In genomic region chr19:42178791-42179500, GRCh38 we compare ENCODE assay signal across 11 cellular contexts. TPM values are rescaled to one million over a fixed set of nuclear protein-coding genes. Genes with fewer than 3 reads are reported as not detected.
DNase-seq lines count a peak whose midpoint lies in the region; ATAC-seq and TF ChIP-seq lines count a peak whose summit lies in the region.
"Had no signal": no experiment of that assay in that cellular context is flagged by ENCODE, and none has a peak within 500 bp of the region (broad histone marks: within the 10 kb centered on the region; RNA-seq: fewer than 3 reads in every experiment).

No MANE protein-coding gene starts in this region.

- no peak overlapping the region for H3K4me2 ChIP-seq in mesendoderm (ENCODE audit: low read length)

- no peak overlapping the region for H2AK5ac ChIP-seq in mesendoderm (ENCODE audit: low read length)

- H3K9me3 ChIP-seq in adipocyte (ENCODE audit: control insufficient read depth, low read length): no peaks in the 10 kb centered on the region
- H3K9me3 ChIP-seq: SJSA1, tibial artery had no signal

- H4K5ac ChIP-seq in mesendoderm (ENCODE audit: low read length): no peak overlapping the region

- H3K79me1 ChIP-seq in mesendoderm (ENCODE audit: low read length): no peaks in the 10 kb centered on the region

- H3K4me1 ChIP-seq in adipocyte (ENCODE audit: control insufficient read depth, insufficient read depth, low read length) (peaks cover 8% of the 10 kb centered on the region), mesendoderm (ENCODE audit: control insufficient read depth, low read depth, low read length) (no peaks in the 10 kb centered on the region)

- H3K27me3 ChIP-seq in adipocyte (replicated peaks; ENCODE audit: control insufficient read depth, insufficient read depth, low read length) (peaks cover 64% of the 10 kb centered on the region), mesendoderm (ENCODE audit: insufficient read depth, low read length, poor library complexity) (peaks cover 39% of the 10 kb centered on the region)

- no peaks in the 10 kb centered on the region for H3K79me2 ChIP-seq in mesendoderm (ENCODE audit: control insufficient read depth, insufficient read depth, low read length)

- H2BK15ac ChIP-seq in mesendoderm (replicated peaks; ENCODE audit: low read depth): no peak overlapping the region

- DNase-seq in DMS53 (lab: John Stamatoyannopoulos, UW) (peak; percentile 34), DMS53 treated with DMSO at 0.1 percent for 48 hours (lab: John Stamatoyannopoulos, UW; ENCODE audit: unreplicated experiment) (no peak), HEK293T (ENCODE audit: extremely low spot score) (peak; percentile 52), adipocyte (ENCODE audit: low read depth) (peak; percentile 12), mesendoderm (peak; percentile 61), AG08395 (ENCODE audit: low spot score) (no peak)
- DNase-seq: tibial artery had no signal

- H2BK5ac ChIP-seq in mesendoderm (ENCODE audit: low read length): no peak overlapping the region

- no peak overlapping the region for H3K56ac ChIP-seq in mesendoderm (ENCODE audit: low read length)

- no peak overlapping the region for H3K4ac ChIP-seq in mesendoderm (ENCODE audit: low read depth, low read length)

- H4K8ac ChIP-seq in mesendoderm (ENCODE audit: low read depth, low read length): no peak overlapping the region

- H3K27ac ChIP-seq in mesendoderm (ENCODE audit: low read depth, low read length): no peak overlapping the region
- H3K27ac ChIP-seq: epithelial cell of prostate, SJSA1, tibial artery had no signal

- CTCF ChIA-PET in HEK293T (lab: Yijun Ruan, JAX): no interaction called here

- H3K18ac ChIP-seq in mesendoderm (ENCODE audit: low read length): no peak overlapping the region

- no peak overlapping the region for H2BK120ac ChIP-seq in mesendoderm (ENCODE audit: low read depth, low read length)

- H3K36me3 ChIP-seq in adipocyte (ENCODE audit: control insufficient read depth, insufficient read depth, low read length, severe bottlenecking) (no peaks in the 10 kb centered on the region), mesendoderm (ENCODE audit: control insufficient read depth, insufficient read depth, low read length) (no peaks in the 10 kb centered on the region)
- H3K36me3 ChIP-seq: SJSA1, tibial artery had no signal

- H3K4me3 ChIP-seq in adipocyte (ENCODE audit: low read length) (no peak overlapping the region), mesendoderm (ENCODE audit: low read length) (no peak overlapping the region)
- H3K4me3 ChIP-seq: SJSA1, tibial artery had no signal

- no peak overlapping the region for H3K23ac ChIP-seq in mesendoderm (ENCODE audit: low read length)

- POLR2A ChIA-PET in HEK293T (lab: Yijun Ruan, JAX): no interaction called here

- H3K9ac ChIP-seq in adipocyte (ENCODE audit: low read length): no peak overlapping the region
- no peak overlapping the region for H3K9ac ChIP-seq in mesendoderm (ENCODE audit: low read length)

- whole genome bisulfite sequencing in mesendoderm (ENCODE audit: extremely low coverage, insufficient coverage, low lambda C conversion rate): no CpG with 5 or more reads among the region's 4 CpGs

- ATAC-seq in HG02571 (IDR thresholded peaks at IDR 0.05; ENCODE audit: unreplicated experiment) (no peak), GM18867 (IDR thresholded peaks at IDR 0.05; ENCODE audit: unreplicated experiment) (no peak)

TF ChIP-seq in HEK293T, 16 proteins besides CTCF, POLR2A, EP300 and RAD21:
- TF ChIP-seq FOXM1 (IDR thresholded peaks at IDR 0.05; ENCODE audit: borderline replicate concordance): no peak
- no peak for TF ChIP-seq FOXA1 (IDR thresholded peaks at IDR 0.05)
- no peak for TF ChIP-seq SP1 (IDR thresholded peaks at IDR 0.05)
- no peak for TF ChIP-seq SUZ12 (IDR thresholded peaks at IDR 0.05)
- TF ChIP-seq ZNF384 (IDR thresholded peaks at IDR 0.05): no peak
- TF ChIP-seq PKNOX1 (IDR thresholded peaks at IDR 0.05): no peak
- no peak for TF ChIP-seq CTBP1 (IDR thresholded peaks at IDR 0.05; ENCODE audit: borderline replicate concordance)
- TF ChIP-seq LEF1 (IDR thresholded peaks at IDR 0.05; ENCODE audit: borderline replicate concordance): no peak
- no peak for TF ChIP-seq ELF4 (IDR thresholded peaks at IDR 0.05)
TF ChIP-seq in HEK293T: peak in this region for 0.

RNA-seq across cellular contexts. Expression of gene DEDD2, which starts 38.5 kb away (rescaled TPM):
- polyA plus RNA-seq in mesendoderm (2013, experiment 1 of 2): 18.5 TPM
- polyA plus RNA-seq in mesendoderm (2013, experiment 2 of 2): 17.7 TPM

RNA-seq across cellular contexts. Expression of gene ZNF526, which starts 41.2 kb away (rescaled TPM):
- 5.9 TPM for polyA plus RNA-seq in mesendoderm (2013, experiment 1 of 2)
- polyA plus RNA-seq in mesendoderm (2013, experiment 2 of 2): 6.1 TPM

RNA-seq across cellular contexts. Expression of gene POU2F2, which starts 46.7 kb away (rescaled TPM):
- 4.6 TPM for polyA plus RNA-seq in mesendoderm (2013, experiment 1 of 2)
- polyA plus RNA-seq in mesendoderm (2013, experiment 2 of 2): 5.5 TPM

Comparison
In these comparisons a context has a peak if more than half of its experiments do, and no peak if none do; other contexts are left out.
1. DNase-seq: peak in DMS53 (single experiment), HEK293T (single experiment), adipocyte (single experiment) and mesendoderm (single experiment); none in DMS53 treated with DMSO at 0.1 percent for 48 hours (single experiment) and AG08395 (single experiment).